8 cellular contexts compared by ENCODE assay signal in genomic region chr12:122501489-122501989, GRCh38. TPM values are rescaled to one million over a fixed set of nuclear protein-coding genes. Genes with fewer than 3 reads are reported as not detected.
DNase-seq lines count a peak whose midpoint lies in the region; ATAC-seq and TF ChIP-seq lines count a peak whose summit lies in the region.

No MANE protein-coding gene starts in this region.

- H3K9me3 ChIP-seq in ascending aorta (no peaks in the 10 kb centered on the region), mononuclear cell (ENCODE audit: low read depth, low read length) (no peaks in the 10 kb centered on the region)

- peak overlapping the region; percentile 100 for H3K4me3 ChIP-seq in ACC112 (ENCODE audit: low read depth, low read length)
- H3K4me3 ChIP-seq in HFF-Myc (replicated peaks; ENCODE audit: low read depth, low read length), result peak overlapping the region; percentile 72
- peak overlapping the region; percentile 78 to 88 for H3K4me3 ChIP-seq in ascending aorta
- H3K4me3 ChIP-seq in mononuclear cell (ENCODE audit: low read length), result peak overlapping the region; percentile 78

- no peak for TF ChIP-seq CTCF in HFF-Myc (IDR thresholded peaks at IDR 0.05; ENCODE audit: low read depth, low read length, missing control alignments)
- no peak for TF ChIP-seq CTCF in ascending aorta (IDR thresholded peaks at IDR 0.05)

- intact Hi-C loops in ascending aorta (cut with DNase I), result loop anchor here (1.0 to 2.0 kb wide), 2 partner anchors 235 to 251 kb away; partner anchors contain the start of genes DENR and VPS33A

- H3K27ac ChIP-seq in ACC112 (ENCODE audit: low read depth, low read length) (peak overlapping the region; percentile 98), ascending aorta (peak overlapping the region; percentile 97 to 99)

- no peaks in the 10 kb centered on the region for H3K27me3 ChIP-seq in ACC112 (ENCODE audit: insufficient read depth, low read length)
- H3K27me3 ChIP-seq in ascending aorta, result no peaks in the 10 kb centered on the region
- H3K27me3 ChIP-seq in mononuclear cell (ENCODE audit: insufficient read depth, low read length), result no peaks in the 10 kb centered on the region

- H3K79me2 ChIP-seq in ACC112 (ENCODE audit: control insufficient read depth, insufficient read depth, low read length, unreplicated experiment), result peaks cover 37% of the 10 kb centered on the region

- H3K36me3 ChIP-seq in ACC112 (ENCODE audit: insufficient read depth, low read length), result peaks cover 27% of the 10 kb centered on the region
- H3K36me3 ChIP-seq in ascending aorta, result peaks cover 35% of the 10 kb centered on the region in 2 donors

- no peak overlapping the region for H2AFZ ChIP-seq in ACC112 (ENCODE audit: low read length, unreplicated experiment)

- ATAC-seq in GM19395 (IDR thresholded peaks at IDR 0.05; ENCODE audit: unreplicated experiment), result no peak

- DNase-seq in HFF-Myc (ENCODE audit: extremely low read depth, low read depth) (no peak), ascending aorta (ENCODE audit: low spot score in 2 of 2) (no peak), NCI-H1436 (lab: John Stamatoyannopoulos, UW) (no peak), cerebellar nuclear complex (lab: John Stamatoyannopoulos, UW) (no peak)
- no peak for DNase-seq in activated CD8-positive, alpha-beta memory T cell treated with anti-CD3 and anti-CD28 coated beads for 24 hours

- H3K4me1 ChIP-seq in ACC112 (ENCODE audit: control insufficient read depth, insufficient read depth, low read length, unreplicated experiment), result peaks cover 12% of the 10 kb centered on the region
- H3K4me1 ChIP-seq in ascending aorta, result peaks cover 7 to 9% of the 10 kb centered on the region in 2 donors
- H3K4me1 ChIP-seq in mononuclear cell (ENCODE audit: insufficient read depth, low read length), result peaks cover 46% of the 10 kb centered on the region

RNA-seq across cellular contexts. Expression of gene ZCCHC8, which starts 0.8 kb away (rescaled TPM):
- 6.4 TPM for total RNA-seq in ascending aorta
- total RNA-seq in mononuclear cell, result 52.9 TPM

RNA-seq across cellular contexts. Expression of gene RSRC2, which starts 25.2 kb away (rescaled TPM):
- total RNA-seq in ascending aorta (44.8 TPM), mononuclear cell (258 TPM)

RNA-seq across cellular contexts. Expression of gene KNTC1, which starts 25.5 kb away (rescaled TPM):
- total RNA-seq in ascending aorta (10.5 TPM), mononuclear cell (26.2 TPM)
